1 cellular context compared by ENCODE assay signal in genomic region chr11:45994421-45995341, GRCh38.
A peak's percentile ranks its signal among the peaks of the same experiment; 100 is the strongest.
TF ChIP-seq lines count a peak whose summit lies in the region.

No MANE protein-coding gene starts in this region.

TF ChIP-seq in K562, 482 proteins besides CTCF, POLR2A, EP300 and RAD21 (continued from another document and continues in another):
- peak; percentile 94 for TF ChIP-seq ATF4 (CRISPR knock-in tag; IDR thresholded peaks at IDR 0.05)
- TF ChIP-seq GABPB1 (CRISPR knock-in tag; IDR thresholded peaks at IDR 0.05), result peak; percentile 40; the same call in 1 of the 2 replicates
- no peak for TF ChIP-seq ZNF398 (CRISPR knock-in tag; IDR thresholded peaks at IDR 0.05)
- TF ChIP-seq ZNF23 (CRISPR knock-in tag; IDR thresholded peaks at IDR 0.05), result no peak
- no peak for TF ChIP-seq ZNF76 (CRISPR knock-in tag; IDR thresholded peaks at IDR 0.05; ENCODE audit: borderline replicate concordance)
- no peak for TF ChIP-seq CBX5 (IDR thresholded peaks at IDR 0.05; ENCODE audit: borderline replicate concordance, low read depth)
- TF ChIP-seq PREB (CRISPR knock-in tag; IDR thresholded peaks at IDR 0.05), result no peak
- TF ChIP-seq NFE2 (IDR thresholded peaks at IDR 0.05; ENCODE audit: low read depth), result peak; percentile 53
- no peak for TF ChIP-seq ZNF77 (CRISPR knock-in tag; IDR thresholded peaks at IDR 0.05)
- TF ChIP-seq ZNF707 (CRISPR knock-in tag; conservative IDR thresholded peaks at IDR 0.05), result no peak
- no peak for TF ChIP-seq E2F1 (CRISPR knock-in tag; IDR thresholded peaks at IDR 0.05)
- TF ChIP-seq PCBP2 (IDR thresholded peaks at IDR 0.05; ENCODE audit: low read depth, low read length, poor library complexity, severe bottlenecking), result no peak
- no peak for TF ChIP-seq E4F1 (CRISPR knock-in tag; IDR thresholded peaks at IDR 0.05; ENCODE audit: borderline replicate concordance)
- TF ChIP-seq ZBTB43 (CRISPR knock-in tag; IDR thresholded peaks at IDR 0.05), result no peak
- TF ChIP-seq FOXK2 (conservative IDR thresholded peaks at IDR 0.05 in 1 of 2, IDR thresholded peaks at IDR 0.05 in 1 of 2; ENCODE audit: low read depth in 2 of 2), result peak in 1 of 2 experiments; percentile 51; a peak in 1 of 4 replicates
- no peak for TF ChIP-seq SNIP1 (IDR thresholded peaks at IDR 0.05; ENCODE audit: low read depth)
- TF ChIP-seq HNRNPLL (IDR thresholded peaks at IDR 0.05; ENCODE audit: low read depth, low read length, poor library complexity, severe bottlenecking), result peak; percentile 64
- TF ChIP-seq SAFB (IDR thresholded peaks at IDR 0.05; ENCODE audit: borderline replicate concordance, low read depth, low read length), result no peak
- no peak for TF ChIP-seq SP2 (IDR thresholded peaks at IDR 0.05; ENCODE audit: extremely low read depth, low read depth, low read length, poor library complexity, severe bottlenecking)
- peak; percentile 38; the same call in 1 of the 2 replicates for TF ChIP-seq ZBTB2 (IDR thresholded peaks at IDR 0.05)
- no peak for TF ChIP-seq RBM15 (IDR thresholded peaks at IDR 0.05; ENCODE audit: insufficient read depth, low read length)
- no peak for TF ChIP-seq GMEB1 (CRISPR knock-in tag; IDR thresholded peaks at IDR 0.05)
- TF ChIP-seq HES1 (IDR thresholded peaks at IDR 0.05; ENCODE audit: low read depth), result no peak
- TF ChIP-seq DNMT1 (IDR thresholded peaks at IDR 0.05), result no peak
- peak; percentile 90 for TF ChIP-seq ATF7 (IDR thresholded peaks at IDR 0.05)
- peak; percentile 66 to 95; a peak in 3 of 4 replicates for TF ChIP-seq RCOR1 (IDR thresholded peaks at IDR 0.05; ENCODE audit: borderline replicate concordance in 1 of 2, low read depth in 2 of 2, low read length in 2 of 2)
- no peak for TF ChIP-seq ZNF143 (CRISPR knock-in tag; IDR thresholded peaks at IDR 0.05)
- 0 out of 2 replicates have a peak, but pooled peaks have one; percentile 23 for TF ChIP-seq ETV5 (CRISPR knock-in tag; IDR thresholded peaks at IDR 0.05; ENCODE audit: low read depth)
- TF ChIP-seq UBTF (IDR thresholded peaks at IDR 0.05; ENCODE audit: borderline replicate concordance in 1 of 2, low read depth in 2 of 2, low read length in 2 of 2), result peak in 1 of 2 experiments; percentile 79; a peak in 1 of 4 replicates
- TF ChIP-seq ZNF41 (CRISPR knock-in tag; conservative IDR thresholded peaks at IDR 0.05), result no peak
- no peak for TF ChIP-seq STAT5B (CRISPR knock-in tag; IDR thresholded peaks at IDR 0.05)
- no peak for TF ChIP-seq SRSF9 (IDR thresholded peaks at IDR 0.05; ENCODE audit: borderline replicate concordance, low read depth, low read length)
- TF ChIP-seq ARID1B (IDR thresholded peaks at IDR 0.05), result peak; percentile 94
- TF ChIP-seq FOS (IDR thresholded peaks at IDR 0.05; ENCODE audit: extremely low read depth, insufficient read length), result no peak
- TF ChIP-seq IRF2 (CRISPR knock-in tag; IDR thresholded peaks at IDR 0.05), result no peak
- TF ChIP-seq NCOA1 (IDR thresholded peaks at IDR 0.05; ENCODE audit: low read depth), result peak; percentile 89; the same call in 1 of the 2 replicates
- peak; percentile 12; the same call in 1 of the 2 replicates for TF ChIP-seq PHF8 (IDR thresholded peaks at IDR 0.05; ENCODE audit: borderline replicate concordance, low read length)
- TF ChIP-seq HOXB6 (CRISPR knock-in tag; IDR thresholded peaks at IDR 0.05; ENCODE audit: borderline replicate concordance), result no peak
- TF ChIP-seq ZNF830 (CRISPR knock-in tag; IDR thresholded peaks at IDR 0.05), result no peak
- 0 out of 2 replicates have a peak, but pooled peaks have one; percentile 5 for TF ChIP-seq NKRF (IDR thresholded peaks at IDR 0.05; ENCODE audit: borderline replicate concordance)
- TF ChIP-seq ELK1 (CRISPR knock-in tag; IDR thresholded peaks at IDR 0.05), result no peak
- TF ChIP-seq NELFE (IDR thresholded peaks at IDR 0.05; ENCODE audit: insufficient read depth, insufficient read length), result no peak
- no peak for TF ChIP-seq SMARCB1 (IDR thresholded peaks at IDR 0.05; ENCODE audit: insufficient read length, low read depth)
- no peak for TF ChIP-seq TAF15 (IDR thresholded peaks at IDR 0.05; ENCODE audit: low read depth, low read length)
- TF ChIP-seq EP400 (IDR thresholded peaks at IDR 0.05), result peak; percentile 88
- TF ChIP-seq HLTF (IDR thresholded peaks at IDR 0.05), result no peak
- no peak for TF ChIP-seq ZNF347 (CRISPR knock-in tag; IDR thresholded peaks at IDR 0.05; ENCODE audit: low read depth)
